In genomic region chr22:42202669-42203068, GRCh38 we compare ENCODE assay signal across 9 cellular contexts.
A peak's percentile ranks its signal among the peaks of the same experiment; 100 is the strongest.
DNase-seq lines count a peak whose midpoint lies in the region; ATAC-seq and TF ChIP-seq lines count a peak whose summit lies in the region.
"Had no signal": no experiment of that assay in that cellular context is flagged by ENCODE, and none has a peak within 500 bp of the region (broad histone marks: within the 10 kb centered on the region; RNA-seq: fewer than 3 reads in every experiment).

No MANE protein-coding gene starts in this region.

- H3K27me3 Mint-ChIP-seq in dendritic cell treated with granulocyte-macrophage colony-stimulating factor and Interleukin-4, amounts not matched to agents 40 ng/mL and 50 ng/mL, for 4 days = no peaks in the 10 kb centered on the region

- DNase-seq in LHCN-M2 (ENCODE audit: low read depth) = peak; percentile 40
- peak; percentile 74 for DNase-seq in activated CD8-positive, alpha-beta memory T cell treated with anti-CD3 and anti-CD28 coated beads for 24 hours
- DNase-seq in stimulated activated CD4-positive, alpha-beta T cell treated with anti-CD3 and anti-CD28 coated beads, Interleukin-4, amount 100 ng/mL, for 48 hours (ENCODE audit: low read depth in 2 of 2) = peak; percentile 25 to 38
- no peak for DNase-seq in RKO (ENCODE audit: low spot score)
- DNase-seq in stomach = no peak
- DNase-seq: DND-41 had no signal

- TF ChIP-seq CTCF in stomach (IDR thresholded peaks at IDR 0.05) = no peak

- H3K27me3 ChIP-seq in stomach = no peaks in the 10 kb centered on the region

- no peaks in the 10 kb centered on the region for H3K9me3 ChIP-seq in stomach

- peak overlapping the region; percentile 39 for H3K4me3 Mint-ChIP-seq in dendritic cell treated with granulocyte-macrophage colony-stimulating factor and Interleukin-4, amounts not matched to agents 40 ng/mL and 50 ng/mL, for 4 days

- no peaks in the 10 kb centered on the region for H3K9me3 Mint-ChIP-seq in dendritic cell treated with granulocyte-macrophage colony-stimulating factor and Interleukin-4, amounts not matched to agents 40 ng/mL and 50 ng/mL, for 4 days

- no peak overlapping the region for H3K27ac ChIP-seq in stomach

- no peak overlapping the region for H3K4me3 ChIP-seq in stomach

- H3K27ac Mint-ChIP-seq in dendritic cell treated with granulocyte-macrophage colony-stimulating factor and Interleukin-4, amounts not matched to agents 40 ng/mL and 50 ng/mL, for 4 days = no peak overlapping the region

- no peak for TF ChIP-seq POLR2A in stomach (IDR thresholded peaks at IDR 0.05)

- 82 to 92% (median 86%) methylated on average over 6 of the region's 6 CpGs for WGBS in stomach, 5 donors

- H3K4me1 ChIP-seq in stomach = peaks cover 0 to 14% (median 2%) of the 10 kb centered on the region in 4 donors

- intact Hi-C loops in dendritic cell treated with granulocyte-macrophage colony-stimulating factor and Interleukin-4, amounts not matched to agents 40 ng/mL and 50 ng/mL, for 4 days (cut with micrococcal nuclease) = no loop called here
- intact Hi-C loops in stomach (cut with DNase I; ENCODE audit: low total_unique reads) = no loop called here

- ATAC-seq in GM18868 (IDR thresholded peaks at IDR 0.05; ENCODE audit: unreplicated experiment) = no peak
- ATAC-seq in HG02610 (IDR thresholded peaks at IDR 0.05; ENCODE audit: unreplicated experiment) = no peak

- peaks cover 45% of the 10 kb centered on the region for H3K36me3 Mint-ChIP-seq in dendritic cell treated with granulocyte-macrophage colony-stimulating factor and Interleukin-4, amounts not matched to agents 40 ng/mL and 50 ng/mL, for 4 days (ENCODE audit: low read depth)

- peaks cover 3 to 19% (median 18%) of the 10 kb centered on the region in 4 donors for H3K36me3 ChIP-seq in stomach

- no peak for TF ChIP-seq EP300 in stomach (IDR thresholded peaks at IDR 0.05)

- peaks cover 39% of the 10 kb centered on the region for H3K4me1 Mint-ChIP-seq in dendritic cell treated with granulocyte-macrophage colony-stimulating factor and Interleukin-4, amounts not matched to agents 40 ng/mL and 50 ng/mL, for 4 days (ENCODE audit: low read depth)

Comparison
In these comparisons a context has a peak if more than half of its experiments do, and no peak if none do; other contexts are left out.
1. DNase-seq: peak in LHCN-M2 (single experiment), activated CD8-positive, alpha-beta memory T cell treated with anti-CD3 and anti-CD28 coated beads for 24 hours (single experiment) and stimulated activated CD4-positive, alpha-beta T cell treated with anti-CD3 and anti-CD28 coated beads, Interleukin-4, amount 100 ng/mL, for 48 hours (2 of 2); none in RKO (single experiment) and stomach (single experiment).